1 cellular context compared by ENCODE assay signal in genomic region chr6:44339763-44340625, GRCh38.
TF ChIP-seq lines count a peak whose summit lies in the region.

No MANE protein-coding gene starts in this region.

TF ChIP-seq in A549, 52 proteins besides CTCF, POLR2A, EP300 and RAD21 (continued from another document):
- no peak for TF ChIP-seq REST (IDR thresholded peaks at IDR 0.05)
- no peak for TF ChIP-seq ATOH8 (CRISPR knock-in tag; IDR thresholded peaks at IDR 0.05; ENCODE audit: low read depth)
- TF ChIP-seq ZNF302 (CRISPR knock-in tag; IDR thresholded peaks at IDR 0.05), result no peak
- TF ChIP-seq PBX3 (IDR thresholded peaks at IDR 0.05), result no peak
